8 cellular contexts compared by ENCODE assay signal in the genomic region with DNA sequence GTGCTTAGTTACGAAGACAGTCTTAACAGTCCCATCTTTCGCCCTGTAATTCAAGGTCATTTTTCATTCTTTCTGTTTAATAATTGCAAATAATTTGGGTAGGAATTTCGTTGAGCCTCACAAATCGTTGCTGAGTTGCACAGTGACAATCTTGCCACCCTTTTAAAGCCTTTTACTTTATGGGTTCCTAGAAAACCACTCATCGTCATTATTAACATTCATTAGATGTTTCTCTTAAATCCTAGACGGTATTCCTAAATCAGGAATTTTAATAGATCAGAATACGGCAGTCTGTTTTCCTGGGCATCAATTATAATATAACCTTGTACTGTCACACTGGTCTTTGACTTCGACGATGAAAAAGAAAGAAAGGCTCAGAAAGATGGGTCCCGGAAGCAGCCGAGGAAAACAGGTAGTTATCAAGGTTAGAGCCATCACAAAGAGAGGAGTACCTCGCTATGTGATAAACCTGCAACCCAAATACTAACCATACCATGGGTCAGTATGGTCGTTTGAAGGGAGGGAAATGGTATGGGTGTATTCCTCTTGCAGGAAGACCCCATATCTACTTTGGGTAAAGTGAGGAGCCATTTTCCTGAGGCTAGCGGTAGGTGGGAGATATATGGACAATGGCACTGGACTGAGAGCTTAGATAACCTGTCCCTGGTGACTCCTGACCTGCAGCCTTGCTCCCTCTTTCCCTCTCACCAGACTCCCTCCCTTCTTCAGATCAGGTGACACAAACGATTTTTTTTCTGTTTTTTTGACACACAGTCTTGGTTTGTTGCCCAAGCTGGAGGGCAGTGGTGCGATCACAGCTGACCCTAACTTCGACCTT. TPM values are rescaled to one million over a fixed set of nuclear protein-coding genes. Genes with fewer than 3 reads are reported as not detected.
A peak's percentile ranks its signal among the peaks of the same experiment; 100 is the strongest.
DNase-seq lines count a peak whose midpoint lies in the region; ATAC-seq and TF ChIP-seq lines count a peak whose summit lies in the region.

No MANE protein-coding gene starts in this region.

- H3K9me3 ChIP-seq in OCI-LY1 (ENCODE audit: low read length), result no peaks in the 10 kb centered on the region
- H3K9me3 ChIP-seq in endocrine pancreas (ENCODE audit: control insufficient read depth, low read length), result no peaks in the 10 kb centered on the region
- no peaks in the 10 kb centered on the region for H3K9me3 ChIP-seq in neural progenitor cell (ENCODE audit: low read depth)

- H3K9ac ChIP-seq in OCI-LY1 (ENCODE audit: low read length), result peak overlapping the region; percentile 83
- H3K9ac ChIP-seq in endocrine pancreas (ENCODE audit: control insufficient read depth, insufficient read depth, low read length), result peak overlapping the region; percentile 65
- peak overlapping the region; percentile 73 for H3K9ac ChIP-seq in neural progenitor cell

- peaks cover 16% of the 10 kb centered on the region for H3K36me3 Mint-ChIP-seq in activated CD4-positive, alpha-beta T cell treated with anti-CD3 and anti-CD28 coated beads for 36 hours (ENCODE audit: low read depth)
- peaks cover 10% of the 10 kb centered on the region for H3K36me3 Mint-ChIP-seq in neural progenitor cell

- H3K9me2 ChIP-seq in OCI-LY1 (ENCODE audit: low read depth, low read length), result no peaks in the 10 kb centered on the region

- POLR2A ChIA-PET in activated CD4-positive, alpha-beta T cell treated with anti-CD3 and anti-CD28 coated beads for 36 hours (lab: Charles Lee), result interaction anchor here (1.3 to 2.2 kb wide), 4 partner anchors 15 to 79 kb away, joined by 4 to 21 read pairs (median 8); a partner anchor contains a TSS

- peaks cover 34% of the 10 kb centered on the region for H3K4me1 Mint-ChIP-seq in activated CD4-positive, alpha-beta T cell treated with anti-CD3 and anti-CD28 coated beads for 36 hours
- H3K4me1 Mint-ChIP-seq in neural progenitor cell, result peaks cover 24% of the 10 kb centered on the region

- H3K27ac ChIP-seq in OCI-LY1 (ENCODE audit: low read depth, low read length, poor library complexity, severe bottlenecking), result peak overlapping the region; percentile 63
- H3K27ac ChIP-seq in neural progenitor cell, result no peak overlapping the region

- no peaks in the 10 kb centered on the region for H4K20me1 ChIP-seq in OCI-LY1 (ENCODE audit: insufficient read depth, low read length)
- H4K20me1 ChIP-seq in neural progenitor cell (ENCODE audit: low read depth), result peaks cover 37% of the 10 kb centered on the region

- intact Hi-C loops in activated CD4-positive, alpha-beta T cell treated with anti-CD3 and anti-CD28 coated beads for 36 hours (cut with DNase I, micrococcal nuclease), result loop anchor here (1.0 to 10.0 kb wide), 5 partner anchors 17 to 1271 kb away; a partner anchor contains a TSS

- H3K4me2 ChIP-seq in OCI-LY1 (ENCODE audit: low read length) (peak overlapping the region; percentile 93), neural progenitor cell (peak overlapping the region; percentile 85)

- ATAC-seq in activated CD4-positive, alpha-beta T cell treated with anti-CD3 and anti-CD28 coated beads for 36 hours, result no peak

- H3K27me3 ChIP-seq in OCI-LY1 (ENCODE audit: insufficient read depth, low read length) (no peaks in the 10 kb centered on the region), endocrine pancreas (ENCODE audit: control insufficient read depth, insufficient read depth, low read length) (no peaks in the 10 kb centered on the region), neural progenitor cell (no peaks in the 10 kb centered on the region)

- TF ChIP-seq CTCF in OCI-LY1 (IDR thresholded peaks at IDR 0.05; ENCODE audit: low read length) (no peak), neural progenitor cell (IDR thresholded peaks at IDR 0.05) (no peak)

- peak overlapping the region; percentile 93 for H3K4me3 ChIP-seq in OCI-LY1 (ENCODE audit: low read depth, low read length, poor library complexity, severe bottlenecking)
- H3K4me3 ChIP-seq in endocrine pancreas (ENCODE audit: control insufficient read depth, insufficient read depth, low read length), result peak overlapping the region; percentile 98
- peak overlapping the region; percentile 96 for H3K4me3 ChIP-seq in neural progenitor cell

- H3K79me2 ChIP-seq in OCI-LY1 (ENCODE audit: insufficient read depth, low read length) (peaks cover 40% of the 10 kb centered on the region), neural progenitor cell (ENCODE audit: low read depth) (peaks cover 52% of the 10 kb centered on the region)

- no peaks in the 10 kb centered on the region for H3K9me3 Mint-ChIP-seq in activated CD4-positive, alpha-beta T cell treated with anti-CD3 and anti-CD28 coated beads for 36 hours (ENCODE audit: low read depth)
- H3K9me3 Mint-ChIP-seq in neural progenitor cell, result no peaks in the 10 kb centered on the region

- H3K27ac Mint-ChIP-seq in activated CD4-positive, alpha-beta T cell treated with anti-CD3 and anti-CD28 coated beads for 36 hours, result peak overlapping the region; percentile 99
- H3K27ac Mint-ChIP-seq in neural progenitor cell, result peak overlapping the region; percentile 80

- H3K4me3 Mint-ChIP-seq in activated CD4-positive, alpha-beta T cell treated with anti-CD3 and anti-CD28 coated beads for 36 hours, result peak overlapping the region; percentile 98
- H3K4me3 Mint-ChIP-seq in neural progenitor cell, result peak overlapping the region; percentile 94

- H3F3A ChIP-seq in OCI-LY1 (ENCODE audit: insufficient read depth, low read length) (no peaks in the 10 kb centered on the region), neural progenitor cell (ENCODE audit: low read depth) (no peaks in the 10 kb centered on the region)

- CTCF ChIA-PET in activated CD4-positive, alpha-beta T cell treated with anti-CD3 and anti-CD28 coated beads for 36 hours (lab: Charles Lee), result interaction anchor here (0.5 to 1.8 kb wide), 6 partner anchors 12 to 64 kb away, joined by 3 to 9 read pairs (median 4); a partner anchor contains a TSS

- no peak for DNase-seq in activated CD4-positive, alpha-beta T cell treated with anti-CD3 and anti-CD28 coated beads for 36 hours
- DNase-seq in activated CD4-positive, alpha-beta T cell treated with anti-CD3 and anti-CD28 coated beads, Interleukin-2, amount 50 U/mL, for 4 hours, result no peak
- no peak for DNase-seq in neural progenitor cell (ENCODE audit: low spot score)
- DNase-seq in glomerular visceral epithelial cell (ENCODE audit: extremely low spot score), result no peak
- no peak for DNase-seq in NAMALWA (ENCODE audit: low spot score)
- no peak for DNase-seq in SKM-1 (lab: John Stamatoyannopoulos, UW; ENCODE audit: unreplicated experiment)

- H3K4me1 ChIP-seq in OCI-LY1 (ENCODE audit: insufficient read depth, low read length, severe bottlenecking), result peaks cover 39% of the 10 kb centered on the region
- H3K4me1 ChIP-seq in endocrine pancreas (ENCODE audit: control insufficient read depth, insufficient read depth, low read length), result peaks cover 12% of the 10 kb centered on the region
- H3K4me1 ChIP-seq in neural progenitor cell, result peaks cover 12% of the 10 kb centered on the region

- H3K36me3 ChIP-seq in OCI-LY1 (ENCODE audit: insufficient read depth, low read length) (no peaks in the 10 kb centered on the region), endocrine pancreas (ENCODE audit: control insufficient read depth, insufficient read depth, low read length) (no peaks in the 10 kb centered on the region), neural progenitor cell (no peaks in the 10 kb centered on the region)

- no peaks in the 10 kb centered on the region for H3K27me3 Mint-ChIP-seq in activated CD4-positive, alpha-beta T cell treated with anti-CD3 and anti-CD28 coated beads for 36 hours
- H3K27me3 Mint-ChIP-seq in neural progenitor cell (ENCODE audit: insufficient read depth, low read depth), result no peaks in the 10 kb centered on the region

- no peak overlapping the region for H2AFZ ChIP-seq in OCI-LY1 (ENCODE audit: low read length)
- peak overlapping the region; percentile 40 for H2AFZ ChIP-seq in neural progenitor cell (replicated peaks)

RNA-seq across cellular contexts. Expression of a gene that starts 1.0 kb away (rescaled TPM):
- total RNA-seq in activated CD4-positive, alpha-beta T cell treated with anti-CD3 and anti-CD28 coated beads for 36 hours, result 100 to 1,000 TPM; 262 to 277 TPM
- total RNA-seq in neural progenitor cell (ENCODE audit: low replicate concordance), result 462 and 787 TPM in 2 replicates

RNA-seq across cellular contexts. Expression of a gene that starts 17.5 kb away (rescaled TPM):
- 10 to 100 TPM in 1 of 2 experiments, 1 to 10 TPM in 1; 9.7 to 13.3 TPM for total RNA-seq in activated CD4-positive, alpha-beta T cell treated with anti-CD3 and anti-CD28 coated beads for 36 hours
- total RNA-seq in neural progenitor cell (ENCODE audit: low replicate concordance), result 14.0 and 20.1 TPM in 2 replicates
